ENCODE assay signal across 9 cellular contexts in the genomic region with DNA sequence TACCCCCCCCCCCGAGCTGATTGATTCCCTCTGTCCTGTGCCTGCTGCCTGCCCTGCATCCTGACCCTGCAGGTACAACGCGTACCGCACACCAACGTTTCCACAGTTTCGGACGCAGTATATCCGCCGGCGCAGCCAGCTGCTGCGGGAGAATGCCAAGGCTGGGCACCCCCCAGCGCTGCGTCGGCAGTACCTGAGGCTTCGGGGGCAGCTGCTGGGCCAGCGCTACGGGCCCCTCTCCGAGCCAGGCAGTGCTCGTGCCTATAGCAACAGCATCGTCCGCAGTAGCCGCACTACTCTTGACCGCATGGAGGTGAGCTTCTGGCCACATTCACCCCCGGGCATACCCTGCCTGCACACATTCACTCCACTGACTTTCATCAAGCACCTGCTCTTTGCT. TPM values are rescaled to one million over a fixed set of nuclear protein-coding genes. Genes with fewer than 3 reads are reported as not detected.
DNase-seq lines count a peak whose midpoint lies in the region; ATAC-seq, FAIRE-seq and TF ChIP-seq lines count a peak whose summit lies in the region.
"Had no signal": no experiment of that assay in that cellular context is flagged by ENCODE, and none has a peak within 500 bp of the region (broad histone marks: within the 10 kb centered on the region; RNA-seq: fewer than 3 reads in every experiment).

No MANE protein-coding gene starts in this region.

- intact Hi-C loops in activated naive CD4-positive, alpha-beta T cell treated with anti-CD3 and anti-CD28 coated beads for 36 hours (cut with micrococcal nuclease): loop anchor here (1.0 to 10.0 kb wide), 3 partner anchors 76 to 360 kb away; a partner anchor contains a TSS
- intact Hi-C loops in GM12878 (cut with micrococcal nuclease; ENCODE audit: unreplicated experiment) (no loop called here), transverse colon (cut with DNase I; ENCODE audit: low total_unique reads) (no loop called here)

- peak overlapping the region; percentile 39 for H3K4me2 ChIP-seq in GM12878 (ENCODE audit: control insufficient read depth, insufficient read depth)

- no peak for FAIRE-seq in GM12878 (lab: Jason Lieb, UNC)

- H3K36me3 Mint-ChIP-seq in activated naive CD4-positive, alpha-beta T cell treated with anti-CD3 and anti-CD28 coated beads for 36 hours (ENCODE audit: low read depth): peaks cover 3% of the 10 kb centered on the region
- H3K36me3 Mint-ChIP-seq in activated naive CD4-positive, alpha-beta T cell treated with anti-CD3 and anti-CD28 coated beads, Interleukin-2, amount 50 U/mL, for 72 hours: no peaks in the 10 kb centered on the region

- no peaks in the 10 kb centered on the region for H3K9me3 Mint-ChIP-seq in activated naive CD4-positive, alpha-beta T cell treated with anti-CD3 and anti-CD28 coated beads for 36 hours
- H3K9me3 Mint-ChIP-seq in activated naive CD4-positive, alpha-beta T cell treated with anti-CD3 and anti-CD28 coated beads, Interleukin-2, amount 50 U/mL, for 72 hours: no peaks in the 10 kb centered on the region

- H3K4me1 Mint-ChIP-seq in activated naive CD4-positive, alpha-beta T cell treated with anti-CD3 and anti-CD28 coated beads for 36 hours (ENCODE audit: low read depth): peaks cover 7% of the 10 kb centered on the region

- no peaks in the 10 kb centered on the region for H3K79me2 ChIP-seq in GM12878 (ENCODE audit: control insufficient read depth, insufficient read depth, low read length)

- CTCF ChIA-PET in activated naive CD4-positive, alpha-beta T cell treated with anti-CD3 and anti-CD28 coated beads for 36 hours (lab: Charles Lee): no interaction called here
- CTCF ChIA-PET in GM12878 (lab: Yijun Ruan, JAX): interaction anchor here (0.5 to 0.6 kb wide), 2 partner anchors 27 to 1248 kb away, joined by 3 read pairs; no protein-coding TSS in a partner anchor

- no peak for ATAC-seq in activated naive CD4-positive, alpha-beta T cell treated with anti-CD3 and anti-CD28 coated beads, Interleukin-2, amount 50 U/mL, for 72 hours
- no peak for ATAC-seq in GM12878

- no peak for TF ChIP-seq EP300 in GM12878 (IDR thresholded peaks at IDR 0.05; ENCODE audit: borderline replicate concordance in 1 of 2, control insufficient read depth in 1 of 2, low read depth in 2 of 2, low read length in 2 of 2)
- TF ChIP-seq EP300 in transverse colon (IDR thresholded peaks at IDR 0.05; ENCODE audit: low read depth): no peak

- H3K27ac Mint-ChIP-seq in activated naive CD4-positive, alpha-beta T cell treated with anti-CD3 and anti-CD28 coated beads for 36 hours: no peak overlapping the region
- H3K27ac Mint-ChIP-seq in activated naive CD4-positive, alpha-beta T cell treated with anti-CD3 and anti-CD28 coated beads, Interleukin-2, amount 50 U/mL, for 72 hours: peak overlapping the region in 1 of 2 donors; percentile 97

- no TSS peak for BruUV-seq in GM12878 (replicated peaks; lab: Mats Ljungman, UMichigan)

- H3K4me3 ChIP-seq in GM12878 (no peak overlapping the region), mucosa of rectum (ENCODE audit: low read length in 2 of 2) (peak overlapping the region; percentile 85 to 88), transverse colon (peak overlapping the region in 1 of 4 donors; percentile 60)

- H3K27me3 Mint-ChIP-seq in activated naive CD4-positive, alpha-beta T cell treated with anti-CD3 and anti-CD28 coated beads for 36 hours (ENCODE audit: low read depth): no peaks in the 10 kb centered on the region

- SMC1A ChIA-PET in GM12878 (lab: Charles Lee; ENCODE audit: uncharacterized antibody, unreplicated experiment): no interaction called here

- 83% methylated on average over 24 of the region's 24 CpGs for WGBS in GM12878 (ENCODE audit: insufficient coverage, insufficient replicate concordance, low lambda C conversion rate, missing lambda C conversion rate)
- WGBS in transverse colon (ENCODE audit: low coverage in 1 of 2), 2 donors: 88% methylated on average over 24 of the region's 24 CpGs; no CpG with 5 or more reads in 1 of the 2 donors

- RAD21 ChIA-PET in GM12878 (lab: Charles Lee; ENCODE audit: unreplicated experiment): interaction anchor here (0.9 kb wide), 1 partner anchor 445 kb away, joined by 3 read pairs; a partner anchor contains a TSS

- H3K27ac ChIP-seq in GM12878 (ENCODE audit: control insufficient read depth, insufficient read depth) (no peak overlapping the region), mucosa of rectum (ENCODE audit: low read depth in 2 of 2, low read length in 2 of 2) (no peak overlapping the region), transverse colon (peak overlapping the region; percentile 90 to 99 (median 96))

- TF ChIP-seq CTCF in GM12878 (IDR thresholded peaks at IDR 0.05 in 2 of 3, conservative IDR thresholded peaks at IDR 0.05 in 1 of 3; ENCODE audit: control insufficient read depth in 2 of 3, extremely low read depth in 1 of 3, insufficient read depth in 1 of 3, low read depth in 3 of 3, low read length in 3 of 3) (no peak), transverse colon (IDR thresholded peaks at IDR 0.05) (no peak)

- POLR2A ChIA-PET in GM12878 (lab: Charles Lee): interaction anchor here (1.0 kb wide), 1 partner anchor 24 kb away, joined by 3 read pairs; a partner anchor contains a TSS

- H3K36me3 ChIP-seq in GM12878 (ENCODE audit: control insufficient read depth in 2 of 2, insufficient read depth in 2 of 2, low read length in 1 of 2) (no peaks in the 10 kb centered on the region), mucosa of rectum (ENCODE audit: control insufficient read depth in 2 of 2, insufficient read depth in 2 of 2, low read length in 2 of 2) (peaks cover 3 to 21% of the 10 kb centered on the region in 2 donors), transverse colon (peaks cover 0 to 5% (median 2%) of the 10 kb centered on the region in 4 donors)
- H3K36me3 ChIP-seq: cardiac muscle cell had no signal

- no peaks in the 10 kb centered on the region for H3K27me3 ChIP-seq in GM12878 (replicated peaks in 1 of 2; ENCODE audit: control insufficient read depth in 2 of 2, insufficient read depth in 2 of 2, low read length in 1 of 2)
- no peaks in the 10 kb centered on the region for H3K27me3 ChIP-seq in mucosa of rectum (ENCODE audit: control insufficient read depth in 2 of 2, insufficient read depth in 2 of 2, low read length in 2 of 2)
- no peaks in the 10 kb centered on the region for H3K27me3 ChIP-seq in transverse colon
- H3K27me3 ChIP-seq: cardiac muscle cell had no signal

- no peak for TF ChIP-seq RAD21 in GM12878 (IDR thresholded peaks at IDR 0.05; ENCODE audit: insufficient read depth, low read depth, low read length)

- H2AFZ ChIP-seq in GM12878 (ENCODE audit: control insufficient read depth, low read depth, low read length): no peak overlapping the region

- H3K4me3 Mint-ChIP-seq in activated naive CD4-positive, alpha-beta T cell treated with anti-CD3 and anti-CD28 coated beads for 36 hours: peak overlapping the region; percentile 97

- no peaks in the 10 kb centered on the region for H4K20me1 ChIP-seq in GM12878 (ENCODE audit: control insufficient read depth, insufficient read depth)

- TF ChIP-seq POLR2A in GM12878 (IDR thresholded peaks at IDR 0.05; ENCODE audit: low read depth, low read length): no peak
- TF ChIP-seq POLR2A in transverse colon (IDR thresholded peaks at IDR 0.05): no peak

- H3K9ac ChIP-seq in GM12878 (ENCODE audit: control insufficient read depth, insufficient read depth, low read length) (no peak overlapping the region), mucosa of rectum (ENCODE audit: low read depth in 1 of 2, low read length in 2 of 2) (no peak overlapping the region)

- H3K9me3 ChIP-seq in GM12878 (replicated peaks; ENCODE audit: control insufficient read depth, insufficient read depth, low read length) (no peaks in the 10 kb centered on the region; the same call in 2 of the 3 replicates), mucosa of rectum (ENCODE audit: control insufficient read depth in 2 of 2, low read length in 2 of 2) (no peaks in the 10 kb centered on the region), transverse colon (no peaks in the 10 kb centered on the region)

- DNase-seq in activated naive CD4-positive, alpha-beta T cell treated with anti-CD3 and anti-CD28 coated beads for 36 hours: no peak
- no peak for DNase-seq in activated naive CD4-positive, alpha-beta T cell treated with anti-CD3 and anti-CD28 coated beads, Interleukin-2, amount 50 U/mL, for 72 hours (ENCODE audit: low spot score in 2 of 2)
- DNase-seq in GM12878 (ENCODE audit: low read depth, low spot score): no peak
- no peak for DNase-seq in transverse colon
- no peak for DNase-seq in G401 (ENCODE audit: low spot score)
- DNase-seq in NCI-H226: no peak
- no peak for DNase-seq in cerebellar nuclear complex (lab: John Stamatoyannopoulos, UW)

- H3K4me1 ChIP-seq in GM12878 (ENCODE audit: control insufficient read depth, insufficient read depth, low read length) (no peaks in the 10 kb centered on the region), mucosa of rectum (ENCODE audit: control insufficient read depth in 2 of 2, insufficient read depth in 2 of 2, low read length in 2 of 2) (peaks cover 7 to 8% of the 10 kb centered on the region in 2 donors), transverse colon (peaks cover 0 to 12% (median 3%) of the 10 kb centered on the region in 4 donors)

- in situ Hi-C loops in GM12878 (cut with MboI): no loop called here
- in situ Hi-C loops in transverse colon (cut with MboI; ENCODE audit: low pct_ligation_motif_present in 1 of 4, low pct_unique_long_range_greater_than_20kb in 1 of 4, low sequenced_read_pairs in 3 of 4): no loop called here
- in situ Hi-C loops in G401 (cut with HindIII; ENCODE audit: low sequenced_read_pairs): no loop called here

RNA-seq across cellular contexts. Expression of a gene that starts 1.4 kb away (rescaled TPM):
- total RNA-seq in activated naive CD4-positive, alpha-beta T cell treated with anti-CD3 and anti-CD28 coated beads for 36 hours: 10 to 100 TPM; 37.0 to 40.1 TPM
- total RNA-seq in activated naive CD4-positive, alpha-beta T cell treated with anti-CD3 and anti-CD28 coated beads, Interleukin-2, amount 50 U/mL, for 72 hours: 10 to 100 TPM; 52.8 to 58.5 TPM
- 38.3 and 49.7 TPM in 2 replicates for total RNA-seq in GM12878 (2013; cell fraction: nucleolus; rRNA removed)
- 51.1 and 52.0 TPM in 2 replicates for total RNA-seq in GM12878 (2014; rRNA removed)
- total RNA-seq in GM12878 (2014; rRNA removed; fragmentation: Illumina TruSeq; extraction: Trizol): 16.3 and 17.2 TPM in 2 replicates
- 49.5 and 54.3 TPM in 2 replicates for total RNA-seq in GM12878 (2021)
- 18.0 TPM for polyA plus RNA-seq in GM12878 (2011; ENCODE audit: low read depth)
- 11.8 and 19.6 TPM in 2 replicates for polyA plus RNA-seq in GM12878 (2011; rRNA removed)
- polyA plus RNA-seq in GM12878 (2011; cell fraction: cytosol; rRNA removed): 64.8 and 77.2 TPM in 2 replicates
- 191 and 250 TPM in 2 replicates for polyA plus RNA-seq in GM12878 (2011; cell fraction: nucleus; rRNA removed)
- 64.4 and 133 TPM in 2 replicates for polyA plus RNA-seq in GM12878 (2012)
- polyA plus RNA-seq in GM12878 (2014; fragmentation: Illumina TruSeq; extraction: Trizol): 3.9 and 19.8 TPM in 2 replicates
- polyA plus RNA-seq in GM12878 (2014; fragmentation: Nextera tagmentation; extraction: Ambion mirVana): 10 to 100 TPM in 1 of 2 experiments, 1 to 10 TPM in 1; 6.9 to 20.1 TPM
- 37.6 and 52.1 TPM in 2 replicates for polyA plus RNA-seq in GM12878 (2014; rRNA removed)
- polyA plus RNA-seq in GM12878 (2016; fragmentation: Nextera tagmentation; extraction: Ambion mirVana): 10 to 100 TPM; 44.6 to 62.7 TPM
- 18.4 and 45.3 TPM in 2 replicates for polyA minus RNA-seq in GM12878 (2011; rRNA and poly(A)+ RNA removed)
- 13.3 and 19.9 TPM in 2 replicates for polyA minus RNA-seq in GM12878 (2011; cell fraction: cytosol; rRNA and poly(A)+ RNA removed)
- 15.0 and 31.8 TPM in 2 replicates for polyA minus RNA-seq in GM12878 (2011; cell fraction: nucleus; rRNA and poly(A)+ RNA removed)
- 100 to 1,000 TPM in 3 of 4 donors, 10 to 100 TPM in 1; 96.5 to 238 (median 184) TPM for total RNA-seq in transverse colon
- 71.3 and 76.8 TPM in 2 replicates for total RNA-seq in G401 (2014; rRNA removed; shearing (Covaris generic))

RNA-seq across cellular contexts. Expression of a gene that starts 24.4 kb away (rescaled TPM):
- total RNA-seq in activated naive CD4-positive, alpha-beta T cell treated with anti-CD3 and anti-CD28 coated beads for 36 hours: 100 to 1,000 TPM; 139 to 143 TPM
- total RNA-seq in activated naive CD4-positive, alpha-beta T cell treated with anti-CD3 and anti-CD28 coated beads, Interleukin-2, amount 50 U/mL, for 72 hours: 100 to 1,000 TPM; 171 to 256 TPM
- 140 and 144 TPM in 2 replicates for total RNA-seq in GM12878 (2013; cell fraction: nucleolus; rRNA removed)
- total RNA-seq in GM12878 (2014; rRNA removed) (330 and 346 TPM in 2 replicates), GM12878 (2014; rRNA removed; fragmentation: Illumina TruSeq; extraction: Trizol) (398 and 417 TPM in 2 replicates), GM12878 (2021) (269 and 304 TPM in 2 replicates), transverse colon (100 to 1,000 TPM in 3 of 4 donors, 10 to 100 TPM in 1; 65.7 to 157 (median 127) TPM)
- 227 TPM for polyA plus RNA-seq in GM12878 (2011; ENCODE audit: low read depth)
- polyA plus RNA-seq in GM12878 (2011; rRNA removed) (174 and 221 TPM in 2 replicates), GM12878 (2014; fragmentation: Illumina TruSeq; extraction: Trizol) (435 and 467 TPM in 2 replicates), GM12878 (2014; fragmentation: Nextera tagmentation; extraction: Ambion mirVana) (100 to 1,000 TPM; 170 to 179 TPM), GM12878 (2014; rRNA removed) (385 and 405 TPM in 2 replicates), GM12878 (2016; fragmentation: Nextera tagmentation; extraction: Ambion mirVana) (100 to 1,000 TPM; 209 to 213 TPM)
- 116 and 147 TPM in 2 replicates for polyA plus RNA-seq in GM12878 (2011; cell fraction: cytosol; rRNA removed)
- 135 and 166 TPM in 2 replicates for polyA plus RNA-seq in GM12878 (2011; cell fraction: nucleus; rRNA removed)
- polyA plus RNA-seq in GM12878 (2012): 207 and 257 TPM in 2 replicates
- polyA minus RNA-seq in GM12878 (2011; rRNA and poly(A)+ RNA removed): 171 and 172 TPM in 2 replicates
- 49.4 and 51.5 TPM in 2 replicates for polyA minus RNA-seq in GM12878 (2011; cell fraction: cytosol; rRNA and poly(A)+ RNA removed)
- 75.9 and 125 TPM in 2 replicates for polyA minus RNA-seq in GM12878 (2011; cell fraction: nucleus; rRNA and poly(A)+ RNA removed)
- 297 and 376 TPM in 2 replicates for total RNA-seq in G401 (2014; rRNA removed; shearing (Covaris generic))

RNA-seq across cellular contexts. Expression of a gene that starts 59.1 kb away (rescaled TPM):
- 10 to 100 TPM; 10.6 to 11.1 TPM for total RNA-seq in activated naive CD4-positive, alpha-beta T cell treated with anti-CD3 and anti-CD28 coated beads for 36 hours
- 10 to 100 TPM; 18.8 to 22.2 TPM for total RNA-seq in activated naive CD4-positive, alpha-beta T cell treated with anti-CD3 and anti-CD28 coated beads, Interleukin-2, amount 50 U/mL, for 72 hours
- total RNA-seq in GM12878 (2013; cell fraction: nucleolus; rRNA removed): 12.4 and 13.6 TPM in 2 replicates
- total RNA-seq in GM12878 (2014; rRNA removed) (8.0 and 8.3 TPM in 2 replicates), GM12878 (2014; rRNA removed; fragmentation: Illumina TruSeq; extraction: Trizol) (2.0 and 2.7 TPM in 2 replicates), GM12878 (2021) (17.3 and 20.6 TPM in 2 replicates), transverse colon (10 to 100 TPM in 3 of 4 donors, 1 to 10 TPM in 1; 8.1 to 27.7 (median 13.3) TPM)
- polyA plus RNA-seq in GM12878 (2011; ENCODE audit: low read depth): 9.3 TPM
- polyA plus RNA-seq in GM12878 (2011; rRNA removed) (3.6 and 9.6 TPM in 2 replicates), GM12878 (2014; fragmentation: Illumina TruSeq; extraction: Trizol) (7.0 and 10.4 TPM in 2 replicates), GM12878 (2014; fragmentation: Nextera tagmentation; extraction: Ambion mirVana) (1 to 10 TPM in 1 of 2 experiments, under 1 TPM in 1; 0.79 to 2.3 TPM), GM12878 (2014; rRNA removed) (13.5 and 13.8 TPM in 2 replicates), GM12878 (2016; fragmentation: Nextera tagmentation; extraction: Ambion mirVana) (10 to 100 TPM; 11.3 to 11.6 TPM)
- 14.6 and 15.2 TPM in 2 replicates for polyA plus RNA-seq in GM12878 (2011; cell fraction: cytosol; rRNA removed)
- polyA plus RNA-seq in GM12878 (2011; cell fraction: nucleus; rRNA removed): 23.3 and 30.6 TPM in 2 replicates
- 18.8 and 19.5 TPM in 2 replicates for polyA plus RNA-seq in GM12878 (2012)
- 9.7 and 12.3 TPM in 2 replicates for polyA minus RNA-seq in GM12878 (2011; rRNA and poly(A)+ RNA removed)
- 3.1 and 5.7 TPM in 2 replicates for polyA minus RNA-seq in GM12878 (2011; cell fraction: cytosol; rRNA and poly(A)+ RNA removed)
- 4.8 and 8.2 TPM in 2 replicates for polyA minus RNA-seq in GM12878 (2011; cell fraction: nucleus; rRNA and poly(A)+ RNA removed)
- total RNA-seq in G401 (2014; rRNA removed; shearing (Covaris generic)): 2.0 and 6.6 TPM in 2 replicates

Comparison
In these comparisons a context has a peak if more than half of its experiments do, and no peak if none do; other contexts are left out.
1. H3K27ac ChIP-seq: peak in transverse colon (4 of 4); none in GM12878 (single experiment) and mucosa of rectum (0 of 2).